16 cellular contexts compared by ENCODE assay signal in genomic region chr10:76051007-76051936, GRCh38.
A peak's percentile ranks its signal among the peaks of the same experiment; 100 is the strongest.
DNase-seq lines count a peak whose midpoint lies in the region; ATAC-seq and TF ChIP-seq lines count a peak whose summit lies in the region.
"Had no signal": no experiment of that assay in that cellular context is flagged by ENCODE, and none has a peak within 500 bp of the region (broad histone marks: within the 10 kb centered on the region; RNA-seq: fewer than 3 reads in every experiment).

No MANE protein-coding gene starts in this region.

- POLR2A ChIA-PET in Caco-2 (lab: Charles Lee) = interaction anchor here (0.5 to 1.1 kb wide), 6 partner anchors 99 to 649 kb away, joined by 3 to 8 read pairs (median 4); partner anchors contain the start of gene ZNF503
- POLR2A ChIA-PET in naive thymus-derived CD4-positive, alpha-beta T cell (lab: Charles Lee) = no interaction called here

- peaks cover 12% of the 10 kb centered on the region for H3K9me3 ChIP-seq in Caco-2
- peaks cover 0 to 10% (median 0%) of the 10 kb centered on the region in 3 experiments for H3K9me3 ChIP-seq in naive thymus-derived CD4-positive, alpha-beta T cell (ENCODE audit: control insufficient read depth in 2 of 3, low read length in 3 of 3)

- no peak overlapping the region for H3K27ac ChIP-seq in naive thymus-derived CD4-positive, alpha-beta T cell (ENCODE audit: low read depth, low read length)

- H3K27ac Mint-ChIP-seq in Caco-2 (ENCODE audit: unreplicated experiment) = peak overlapping the region; percentile 93
- peak overlapping the region; percentile 58 for H3K27ac Mint-ChIP-seq in dendritic cell treated with granulocyte-macrophage colony-stimulating factor and Interleukin-4, amounts not matched to agents 40 ng/mL and 50 ng/mL, for 4 days
- no peak overlapping the region for H3K27ac Mint-ChIP-seq in naive thymus-derived CD4-positive, alpha-beta T cell
- H3K27ac Mint-ChIP-seq: effector memory CD8-positive, alpha-beta T cell had no signal

- no peaks in the 10 kb centered on the region for H3K36me3 Mint-ChIP-seq in Caco-2 (ENCODE audit: insufficient read depth, unreplicated experiment)
- peaks cover 52% of the 10 kb centered on the region for H3K36me3 Mint-ChIP-seq in dendritic cell treated with granulocyte-macrophage colony-stimulating factor and Interleukin-4, amounts not matched to agents 40 ng/mL and 50 ng/mL, for 4 days (ENCODE audit: low read depth)
- H3K36me3 Mint-ChIP-seq in naive thymus-derived CD4-positive, alpha-beta T cell = no peaks in the 10 kb centered on the region
- H3K36me3 Mint-ChIP-seq: brain had no signal

- TF ChIP-seq CTCF in Caco-2 (IDR thresholded peaks at IDR 0.05; ENCODE audit: insufficient read depth in 1 of 2, low read depth in 1 of 2, low read length in 1 of 2, severe bottlenecking in 1 of 2, unreplicated experiment in 1 of 2) (peak in 1 of 2 experiments; percentile 17), omental fat pad (IDR thresholded peaks at IDR 0.05) (no peak)

- DNase-seq in Caco-2 (peak; percentile 95 to 97), HuH-7.5 (ENCODE audit: low spot score) (peak; percentile 41), SKM-1 (lab: John Stamatoyannopoulos, UW; ENCODE audit: unreplicated experiment) (no peak), omental fat pad (ENCODE audit: low spot score) (no peak), AG08395 (ENCODE audit: low spot score) (no peak)
- peak in 2 of 9 donors; percentile 8 to 15 for DNase-seq in naive thymus-derived CD4-positive, alpha-beta T cell
- DNase-seq: effector memory CD8-positive, alpha-beta T cell; foreskin fibroblast; NCI-H1048; NK-92 treated with Interleukin-12 subunit alpha and Interleukin-12 subunit beta, amount 100 ng/mL, for 24 hours; right cardiac atrium; Right ventricle myocardium superior; stimulated activated naive CD4-positive, alpha-beta T cell treated with Interleukin-2 at 50 U/mL for 16 hours had no signal

- H3K4me3 Mint-ChIP-seq in Caco-2 (ENCODE audit: unreplicated experiment) = peak overlapping the region; percentile 56
- H3K4me3 Mint-ChIP-seq in dendritic cell treated with granulocyte-macrophage colony-stimulating factor and Interleukin-4, amounts not matched to agents 40 ng/mL and 50 ng/mL, for 4 days = no peak overlapping the region
- H3K4me3 Mint-ChIP-seq in naive thymus-derived CD4-positive, alpha-beta T cell = peak overlapping the region in 2 of 10 donors; percentile 20 to 45
- H3K4me3 Mint-ChIP-seq: effector memory CD8-positive, alpha-beta T cell had no signal

- no peaks in the 10 kb centered on the region for H3K36me3 ChIP-seq in Caco-2 (ENCODE audit: control insufficient read depth, insufficient read depth, low read length)
- no peaks in the 10 kb centered on the region for H3K36me3 ChIP-seq in naive thymus-derived CD4-positive, alpha-beta T cell (ENCODE audit: control insufficient read depth in 2 of 3, insufficient read depth in 3 of 3, low read length in 3 of 3)

- H3K4me1 ChIP-seq in Caco-2 = peaks cover 39% of the 10 kb centered on the region
- H3K4me1 ChIP-seq in naive thymus-derived CD4-positive, alpha-beta T cell (ENCODE audit: control insufficient read depth in 2 of 2, insufficient read depth in 2 of 2, low read length in 2 of 2) = no peaks in the 10 kb centered on the region

- ATAC-seq in naive thymus-derived CD4-positive, alpha-beta T cell = peak; percentile 26
- ATAC-seq in omental fat pad (ENCODE audit: low FRiP score) (no peak), HG03095 (IDR thresholded peaks at IDR 0.05; ENCODE audit: unreplicated experiment) (no peak)
- ATAC-seq: effector memory CD8-positive, alpha-beta T cell; right cardiac atrium had no signal

- H3K4me1 Mint-ChIP-seq in Caco-2 (ENCODE audit: low read depth, unreplicated experiment) = peaks cover 36% of the 10 kb centered on the region
- peaks cover 10% of the 10 kb centered on the region for H3K4me1 Mint-ChIP-seq in dendritic cell treated with granulocyte-macrophage colony-stimulating factor and Interleukin-4, amounts not matched to agents 40 ng/mL and 50 ng/mL, for 4 days (ENCODE audit: low read depth)
- H3K4me1 Mint-ChIP-seq in naive thymus-derived CD4-positive, alpha-beta T cell = peaks cover 0 to 8% (median 5%) of the 10 kb centered on the region in 7 donors

- intact Hi-C loops in Caco-2 (cut with micrococcal nuclease; ENCODE audit: unreplicated experiment) = loop anchor here (1.0 to 2.0 kb wide), 9 partner anchors 18 to 646 kb away; no protein-coding TSS in a partner anchor
- intact Hi-C loops in dendritic cell treated with granulocyte-macrophage colony-stimulating factor and Interleukin-4, amounts not matched to agents 40 ng/mL and 50 ng/mL, for 4 days (cut with micrococcal nuclease) = no loop called here
- intact Hi-C loops in naive thymus-derived CD4-positive, alpha-beta T cell (cut with micrococcal nuclease) = no loop called here

- H3K27me3 Mint-ChIP-seq in Caco-2 (ENCODE audit: insufficient read depth, unreplicated experiment) = no peaks in the 10 kb centered on the region
- H3K27me3 Mint-ChIP-seq in dendritic cell treated with granulocyte-macrophage colony-stimulating factor and Interleukin-4, amounts not matched to agents 40 ng/mL and 50 ng/mL, for 4 days = no peaks in the 10 kb centered on the region
- peaks cover 0 to 11% (median 0%) of the 10 kb centered on the region in 5 donors for H3K27me3 Mint-ChIP-seq in naive thymus-derived CD4-positive, alpha-beta T cell

- no TSS peak for BruUV-seq in Caco-2 (replicated peaks; lab: Mats Ljungman, UMichigan)

- H3K4me3 ChIP-seq in Caco-2 (ENCODE audit: low read depth, low read length) = no peak overlapping the region
- no peak overlapping the region for H3K4me3 ChIP-seq in naive thymus-derived CD4-positive, alpha-beta T cell (ENCODE audit: low read length)

- H3K27me3 ChIP-seq in Caco-2 (replicated peaks; ENCODE audit: control insufficient read depth, insufficient read depth, low read length) = no peaks in the 10 kb centered on the region
- H3K27me3 ChIP-seq in naive thymus-derived CD4-positive, alpha-beta T cell (ENCODE audit: control insufficient read depth in 2 of 2, insufficient read depth in 2 of 2, low read length in 2 of 2) = no peaks in the 10 kb centered on the region

- CTCF ChIA-PET in Caco-2 (lab: Charles Lee) = interaction anchor here (0.6 to 1.8 kb wide), 8 partner anchors 18 to 649 kb away, joined by 3 to 23 read pairs (median 6); partner anchors contain the start of gene ZNF503
- CTCF ChIA-PET in naive thymus-derived CD4-positive, alpha-beta T cell (lab: Charles Lee) = no interaction called here

- peaks cover 15% of the 10 kb centered on the region for H3K9me3 Mint-ChIP-seq in Caco-2 (ENCODE audit: unreplicated experiment)
- peaks cover 23% of the 10 kb centered on the region for H3K9me3 Mint-ChIP-seq in dendritic cell treated with granulocyte-macrophage colony-stimulating factor and Interleukin-4, amounts not matched to agents 40 ng/mL and 50 ng/mL, for 4 days
- peaks cover 0 to 17% (median 3%) of the 10 kb centered on the region in 11 donors for H3K9me3 Mint-ChIP-seq in naive thymus-derived CD4-positive, alpha-beta T cell

Comparison
In these comparisons a context has a peak if more than half of its experiments do, and no peak if none do; other contexts are left out.
1. DNase-seq: peak in Caco-2 (2 of 2) and HuH-7.5 (single experiment); none in SKM-1 (single experiment), omental fat pad (single experiment) and AG08395 (single experiment).
2. H3K27ac Mint-ChIP-seq: peak in Caco-2 (single experiment) and dendritic cell treated with granulocyte-macrophage colony-stimulating factor and Interleukin-4, amounts not matched to agents 40 ng/mL and 50 ng/mL, for 4 days (single experiment); none in naive thymus-derived CD4-positive, alpha-beta T cell (0 of 9).